ENCODE assay signal across 8 cellular contexts in genomic region chr17:40648326-40648968, GRCh38. TPM values are rescaled to one million over a fixed set of nuclear protein-coding genes. Genes with fewer than 3 reads are reported as not detected.
DNase-seq lines count a peak whose midpoint lies in the region; ATAC-seq and TF ChIP-seq lines count a peak whose summit lies in the region.

No MANE protein-coding gene starts in this region.

- H4K20me1 ChIP-seq in SK-N-SH (ENCODE audit: insufficient read depth), result no peaks in the 10 kb centered on the region

- peaks cover 19 to 21% of the 10 kb centered on the region in 2 experiments; a peak in 3 of 4 replicates for H3K4me1 ChIP-seq in SK-N-SH (ENCODE audit: control insufficient read depth in 1 of 2, insufficient read depth in 2 of 2, low read depth in 1 of 2, low read length in 1 of 2)

- H3K27ac ChIP-seq in HL-60 (replicated peaks) (peak overlapping the region; percentile 98), SK-N-SH (ENCODE audit: low read depth in 2 of 2, low read length in 1 of 2) (peak overlapping the region; percentile 92 to 95)

- H3K36me3 Mint-ChIP-seq in nephron progenitor cell (ENCODE audit: low read depth), result peaks cover 20% of the 10 kb centered on the region

- H3K4me1 Mint-ChIP-seq in nephron progenitor cell, result peaks cover 48% of the 10 kb centered on the region

- H3K9me3 ChIP-seq in SK-N-SH, result no peaks in the 10 kb centered on the region

- H3K79me2 ChIP-seq in SK-N-SH (ENCODE audit: insufficient read depth), result peaks cover 50% of the 10 kb centered on the region

- H3K9me2 ChIP-seq in SK-N-SH, result no peaks in the 10 kb centered on the region

- ATAC-seq in GM18502 (IDR thresholded peaks at IDR 0.05; ENCODE audit: poor library complexity, unreplicated experiment) (peak; percentile 35), esophagus mucosa (peak; percentile 32)

- no peak for TF ChIP-seq RAD21 in SK-N-SH (IDR thresholded peaks at IDR 0.05; ENCODE audit: low read length)

- H3K27ac Mint-ChIP-seq in nephron progenitor cell, result peak overlapping the region; percentile 100

- CTCF ChIA-PET in AG04449 (lab: Yijun Ruan, JAX) (interaction anchor here (0.9 kb wide), 1 partner anchor 1014 kb away, joined by 4 read pairs; no protein-coding TSS in a partner anchor), SK-N-SH (lab: Yijun Ruan, JAX) (interaction anchor here (0.7 to 3.0 kb wide), 4 partner anchors 11 to 155 kb away, joined by 3 to 16 read pairs (median 4); no protein-coding TSS in a partner anchor)

- 23% methylated on average over 32 of the region's 33 CpGs for WGBS in SK-N-SH (ENCODE audit: low lambda C conversion rate)

- peak overlapping the region; percentile 98 for H2AFZ ChIP-seq in SK-N-SH (ENCODE audit: low read depth)

- TF ChIP-seq EP300 in SK-N-SH (IDR thresholded peaks at IDR 0.05; ENCODE audit: borderline replicate concordance in 1 of 2, low read depth in 1 of 2, low read length in 1 of 2), result no peak

- peak overlapping the region; percentile 99 for H3K9ac ChIP-seq in SK-N-SH

- peaks cover 4% of the 10 kb centered on the region for H3F3A ChIP-seq in SK-N-SH (replicated peaks; ENCODE audit: insufficient read depth)

- H3K4me2 ChIP-seq in SK-N-SH, result peak overlapping the region; percentile 83

- H3K9me3 Mint-ChIP-seq in nephron progenitor cell, result no peaks in the 10 kb centered on the region

- no peaks in the 10 kb centered on the region for H3K27me3 ChIP-seq in HL-60 (ENCODE audit: insufficient read depth, poor library complexity, severe bottlenecking)
- no peaks in the 10 kb centered on the region for H3K27me3 ChIP-seq in SK-N-SH (ENCODE audit: insufficient read depth)

- H3K4me3 ChIP-seq in AG04449 (ENCODE audit: low read depth, low read length) (peak overlapping the region; percentile 83), HL-60 (replicated peaks; ENCODE audit: insufficient read depth, low read length) (peak overlapping the region; percentile 92), SK-N-SH (ENCODE audit: low read depth in 2 of 2, low read length in 1 of 2) (peak overlapping the region; percentile 79 to 97)

- peaks cover 27 to 28% of the 10 kb centered on the region in 2 experiments for H3K36me3 ChIP-seq in SK-N-SH (replicated peaks in 1 of 2; ENCODE audit: control insufficient read depth in 1 of 2, insufficient read depth in 2 of 2, low read length in 1 of 2)

- peak overlapping the region; percentile 92 for H3K4me3 Mint-ChIP-seq in nephron progenitor cell

- TF ChIP-seq CTCF in AG04449 (IDR thresholded peaks at IDR 0.05; ENCODE audit: insufficient read depth, low read length, missing control alignments), result no peak
- TF ChIP-seq CTCF in HL-60 (IDR thresholded peaks at IDR 0.05; ENCODE audit: insufficient read depth, low read length), result no peak
- TF ChIP-seq CTCF in SK-N-SH (IDR thresholded peaks at IDR 0.05), result no peak
- TF ChIP-seq CTCF in nephron progenitor cell (IDR thresholded peaks at IDR 0.05), result no peak

- POLR2A ChIA-PET in AG04449 (lab: Yijun Ruan, JAX), result interaction anchor here (0.8 to 1.7 kb wide), 2 partner anchors 74 to 79 kb away, joined by 5 read pairs; no protein-coding TSS in a partner anchor
- POLR2A ChIA-PET in SK-N-SH (lab: Yijun Ruan, JAX), result interaction anchor here (0.6 to 1.6 kb wide), 5 partner anchors 8 to 513 kb away, joined by 3 to 8 read pairs (median 3); no protein-coding TSS in a partner anchor

- DNase-seq in AG04449 (ENCODE audit: low read depth, low spot score) (no peak), HL-60 (ENCODE audit: low read depth in 1 of 2, low spot score in 1 of 2) (peak in 1 of 2 experiments; percentile 65), SK-N-SH (no peak), nephron progenitor cell (no peak), NAMALWA (ENCODE audit: low spot score) (no peak), amniotic stem cell (lab: John Stamatoyannopoulos, UW) (no peak)

- H3K27me3 Mint-ChIP-seq in nephron progenitor cell (ENCODE audit: low read depth, poor library complexity), result no peaks in the 10 kb centered on the region

TF ChIP-seq in SK-N-SH, 30 proteins besides CTCF, POLR2A, EP300 and RAD21:
- TF ChIP-seq MXI1 (IDR thresholded peaks at IDR 0.05; ENCODE audit: low read depth, low read length) (peak; percentile 41; the same call in 1 of the 2 replicates), MAX (IDR thresholded peaks at IDR 0.05; ENCODE audit: low read depth) (no peak)

RNA-seq across cellular contexts. Expression of gene SMARCE1, which starts 0.8 kb away (rescaled TPM):
- polyA plus RNA-seq in SK-N-SH (2012; rRNA removed), result 45.9 and 54.2 TPM in 2 replicates
- 70.8 and 94.7 TPM in 2 replicates for polyA plus RNA-seq in SK-N-SH (2012; cell fraction: cytosol; rRNA removed)
- polyA plus RNA-seq in SK-N-SH (2012; cell fraction: nucleus; rRNA removed), result 19.7 and 34.2 TPM in 2 replicates
- 51.7 TPM for total RNA-seq in esophagus mucosa

RNA-seq across cellular contexts. Expression of gene KRT222, which starts 16.5 kb away (rescaled TPM):
- not detected in 2 replicates for polyA plus RNA-seq in SK-N-SH (2012; rRNA removed)
- not detected in 2 replicates for polyA plus RNA-seq in SK-N-SH (2012; cell fraction: cytosol; rRNA removed)
- not detected in 2 replicates for polyA plus RNA-seq in SK-N-SH (2012; cell fraction: nucleus; rRNA removed)
- total RNA-seq in esophagus mucosa, result 0.20 TPM

RNA-seq across cellular contexts. Expression of gene KRT24, which starts 55.1 kb away (rescaled TPM):
- polyA plus RNA-seq in SK-N-SH (2012; rRNA removed), result not detected in 2 replicates
- polyA plus RNA-seq in SK-N-SH (2012; cell fraction: cytosol; rRNA removed), result not detected in 2 replicates
- not detected in 2 replicates for polyA plus RNA-seq in SK-N-SH (2012; cell fraction: nucleus; rRNA removed)
- 10.0 TPM for total RNA-seq in esophagus mucosa
